17 cellular contexts compared by ENCODE assay signal in the genomic region with DNA sequence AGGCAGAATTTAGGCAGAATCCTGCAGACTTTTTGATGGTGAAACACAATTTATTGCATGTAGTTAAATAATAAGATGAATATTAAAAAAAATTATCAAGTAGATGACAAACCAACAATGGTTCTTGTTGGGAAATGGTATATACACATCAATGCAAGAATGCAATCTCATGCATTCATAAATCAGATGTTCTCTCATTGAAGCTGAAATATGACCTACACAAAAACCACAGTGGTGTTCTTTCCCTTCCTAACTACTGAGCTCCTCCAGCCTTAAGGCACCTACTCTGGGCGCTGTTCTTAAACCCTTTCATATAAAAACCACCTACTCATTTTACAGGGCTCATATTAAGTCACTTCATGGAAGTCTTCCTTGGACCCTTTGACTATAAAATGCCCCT.
DNase-seq lines count a peak whose midpoint lies in the region; ATAC-seq and TF ChIP-seq lines count a peak whose summit lies in the region.
"Had no signal": no experiment of that assay in that cellular context is flagged by ENCODE, and none has a peak within 500 bp of the region (broad histone marks: within the 10 kb centered on the region; RNA-seq: fewer than 3 reads in every experiment).

No MANE protein-coding gene starts in this region.

- no peak overlapping the region for H3K4me3 ChIP-seq in CD4-positive, alpha-beta memory T cell (ENCODE audit: low read length in 2 of 2)
- H3K4me3 ChIP-seq in spleen = no peak overlapping the region
- H3K4me3 ChIP-seq: PC-9, SJCRH30 had no signal

- no peak for TF ChIP-seq POLR2A in spleen (IDR thresholded peaks at IDR 0.05)

- H3K27me3 ChIP-seq in CD4-positive, alpha-beta memory T cell (ENCODE audit: insufficient read depth, low read length) = no peaks in the 10 kb centered on the region
- no peaks in the 10 kb centered on the region for H3K27me3 ChIP-seq in spleen (replicated peaks in 1 of 7)
- H3K27me3 ChIP-seq: SJCRH30 had no signal

- intact Hi-C loops in CD4-positive, alpha-beta memory T cell (cut with micrococcal nuclease) = loop anchor here (5.0 kb wide), 2 partner anchors 48 to 173 kb away; no protein-coding TSS in a partner anchor
- intact Hi-C loops in spleen (cut with DNase I; ENCODE audit: low total_unique reads) = no loop called here

- peak overlapping the region; percentile 44 to 90 (median 81) for H3K27ac Mint-ChIP-seq in CD4-positive, alpha-beta memory T cell
- H3K27ac Mint-ChIP-seq in HFFc6 (peak overlapping the region; percentile 57; the same call in 1 of the 2 replicates), T-helper 17 cell (peak overlapping the region; percentile 93), type B pancreatic cell (no peak overlapping the region)
- H3K27ac Mint-ChIP-seq: B cell; CD8-positive, alpha-beta T cell; H9 had no signal

- peaks cover 72% of the 10 kb centered on the region for H3K4me1 ChIP-seq in CD4-positive, alpha-beta memory T cell (ENCODE audit: insufficient read depth, low read length)
- H3K4me1 ChIP-seq in spleen = peaks cover 14 to 32% (median 24%) of the 10 kb centered on the region in 6 donors

- peaks cover 46 to 84% (median 60%) of the 10 kb centered on the region in 4 donors for H3K4me1 Mint-ChIP-seq in CD4-positive, alpha-beta memory T cell
- H3K4me1 Mint-ChIP-seq in HFFc6 (ENCODE audit: low read depth) (peaks cover 79% of the 10 kb centered on the region), T-helper 17 cell (peaks cover 45% of the 10 kb centered on the region), type B pancreatic cell (ENCODE audit: unreplicated experiment) (peaks cover 7% of the 10 kb centered on the region)

- peak; percentile 26 for ATAC-seq in T-helper 17 cell
- ATAC-seq: CD8-positive, alpha-beta T cell had no signal

- H3K36me3 ChIP-seq in CD4-positive, alpha-beta memory T cell (ENCODE audit: insufficient read depth, low read length) = no peaks in the 10 kb centered on the region
- H3K36me3 ChIP-seq in spleen = peaks cover 0 to 60% (median 4%) of the 10 kb centered on the region in 6 donors

- 0 to 92% (median 0%) methylated on average over 1 of the region's 1 CpG for WGBS in spleen, 5 donors

- no peak for TF ChIP-seq CTCF in HFFc6 (IDR thresholded peaks at IDR 0.05)
- no peak for TF ChIP-seq CTCF in spleen (IDR thresholded peaks at IDR 0.05 in 8 of 11, conservative IDR thresholded peaks at IDR 0.05 in 3 of 11)
- no peak for TF ChIP-seq CTCF in type B pancreatic cell (conservative IDR thresholded peaks at IDR 0.05)

- H3K36me3 Mint-ChIP-seq in CD4-positive, alpha-beta memory T cell = peaks cover 54 to 55% of the 10 kb centered on the region in 2 donors
- H3K36me3 Mint-ChIP-seq in HFFc6 (ENCODE audit: low read depth) (peaks cover 65% of the 10 kb centered on the region), T-helper 17 cell (ENCODE audit: low read depth) (peaks cover 14% of the 10 kb centered on the region), type B pancreatic cell (peaks cover 21% of the 10 kb centered on the region)

- CTCF ChIA-PET in CD4-positive, alpha-beta memory T cell (lab: Charles Lee; ENCODE audit: partially characterized antibody) = no interaction called here

- POLR2A ChIA-PET in CD4-positive, alpha-beta memory T cell (lab: Charles Lee; ENCODE audit: partially characterized antibody) = interaction anchor here (1.1 to 1.6 kb wide), 2 partner anchors 18 to 64 kb away, joined by 3 to 7 read pairs; a partner anchor contains a TSS

- no peak for DNase-seq in CD4-positive, alpha-beta memory T cell
- DNase-seq in HFFc6 (no peak), T-helper 17 cell (no peak), iris pigment epithelial cell (ENCODE audit: low read depth) (peak; percentile 61), spleen (no peak), pons (ENCODE audit: low spot score) (no peak), type B pancreatic cell (ENCODE audit: extremely low spot score, unreplicated experiment) (no peak)
- DNase-seq: CD8-positive, alpha-beta T cell; DMS79; H9; NCI-H1417 treated with DMSO at 0.1 percent for 48 hours; NCI-H1930; NCI-H748 treated with DMSO at 0.1 percent for 48 hours; PC-9; SJCRH30 had no signal

- no peak overlapping the region for H3K27ac ChIP-seq in CD4-positive, alpha-beta memory T cell (ENCODE audit: low read depth, low read length)
- H3K27ac ChIP-seq in spleen = no peak overlapping the region
- H3K27ac ChIP-seq: PC-9, SJCRH30 had no signal

- H3K9me3 ChIP-seq in CD4-positive, alpha-beta memory T cell (ENCODE audit: control insufficient read depth in 1 of 2, low read length in 2 of 2) = no peaks in the 10 kb centered on the region
- H3K9me3 ChIP-seq in T-helper 17 cell (ENCODE audit: control insufficient read depth, low read length, poor library complexity, severe bottlenecking) (peaks cover 3% of the 10 kb centered on the region), spleen (peaks cover 2 to 12% (median 9%) of the 10 kb centered on the region in 8 donors)

- H3K27me3 Mint-ChIP-seq in CD4-positive, alpha-beta memory T cell = no peaks in the 10 kb centered on the region
- H3K27me3 Mint-ChIP-seq in HFFc6 (ENCODE audit: insufficient read depth) (no peaks in the 10 kb centered on the region), T-helper 17 cell (no peaks in the 10 kb centered on the region), type B pancreatic cell (no peaks in the 10 kb centered on the region)
- H3K27me3 Mint-ChIP-seq: B cell, IgD-negative memory B cell had no signal

- H3K4me3 Mint-ChIP-seq in CD4-positive, alpha-beta memory T cell = peak overlapping the region in 5 of 8 donors; percentile 59 to 84 (median 71)
- H3K4me3 Mint-ChIP-seq in HFFc6 (no peak overlapping the region), T-helper 17 cell (no peak overlapping the region), type B pancreatic cell (no peak overlapping the region)
- H3K4me3 Mint-ChIP-seq: B cell; CD8-positive, alpha-beta T cell; H9; IgD-negative memory B cell had no signal

- peaks cover 4 to 11% (median 8%) of the 10 kb centered on the region in 8 donors for H3K9me3 Mint-ChIP-seq in CD4-positive, alpha-beta memory T cell
- peaks cover 9% of the 10 kb centered on the region for H3K9me3 Mint-ChIP-seq in HFFc6
- H3K9me3 Mint-ChIP-seq in type B pancreatic cell = peaks cover 6% of the 10 kb centered on the region

Comparison
In these comparisons a context has a peak if more than half of its experiments do, and no peak if none do; other contexts are left out.
1. H3K4me3 Mint-ChIP-seq: peak in CD4-positive, alpha-beta memory T cell (5 of 8); none in HFFc6 (single experiment), T-helper 17 cell (single experiment) and type B pancreatic cell (single experiment).